In genomic region chr9:101705135-101705661, GRCh38 we compare ENCODE assay signal across 9 cellular contexts. TPM values are rescaled to one million over a fixed set of nuclear protein-coding genes. Genes with fewer than 3 reads are reported as not detected.
DNase-seq lines count a peak whose midpoint lies in the region; ATAC-seq and TF ChIP-seq lines count a peak whose summit lies in the region.
"Had no signal": no experiment of that assay in that cellular context is flagged by ENCODE, and none has a peak within 500 bp of the region (broad histone marks: within the 10 kb centered on the region; RNA-seq: fewer than 3 reads in every experiment).

No MANE protein-coding gene starts in this region.

- POLR2A ChIA-PET in activated CD8-positive, alpha-beta T cell treated with anti-CD3 and anti-CD28 coated beads for 36 hours (lab: Charles Lee) = no interaction called here

- H3K27ac Mint-ChIP-seq in Calu3 (ENCODE audit: unreplicated experiment) = peak overlapping the region; percentile 58
- H3K27ac Mint-ChIP-seq in activated CD8-positive, alpha-beta T cell treated with anti-CD3 and anti-CD28 coated beads for 36 hours = no peak overlapping the region

- H3K27ac ChIP-seq in cardiac muscle cell = no peak overlapping the region

- H3K27me3 Mint-ChIP-seq in Calu3 (ENCODE audit: unreplicated experiment) = no peaks in the 10 kb centered on the region
- peaks cover 15% of the 10 kb centered on the region for H3K27me3 Mint-ChIP-seq in activated CD8-positive, alpha-beta T cell treated with anti-CD3 and anti-CD28 coated beads for 36 hours

- peaks cover 9% of the 10 kb centered on the region for H3K36me3 Mint-ChIP-seq in Calu3 (ENCODE audit: insufficient read depth, unreplicated experiment)
- H3K36me3 Mint-ChIP-seq in activated CD8-positive, alpha-beta T cell treated with anti-CD3 and anti-CD28 coated beads for 36 hours (ENCODE audit: low read depth) = no peaks in the 10 kb centered on the region

- H3K4me3 ChIP-seq in Jurkat, Clone E6-1 (ENCODE audit: low read length) = peak overlapping the region; percentile 24
- no peak overlapping the region for H3K4me3 ChIP-seq in cardiac muscle cell

- intact Hi-C loops in Calu3 (cut with micrococcal nuclease; ENCODE audit: unreplicated experiment) (loop anchor here (5.0 kb wide), 1 partner anchor 103 kb away; no protein-coding TSS in a partner anchor), sciatic nerve (cut with DNase I) (no loop called here)
- intact Hi-C loops in activated CD8-positive, alpha-beta T cell treated with anti-CD3 and anti-CD28 coated beads for 36 hours (cut with micrococcal nuclease) = no loop called here

- H3K4me1 ChIP-seq in cardiac muscle cell (ENCODE audit: low read depth) = no peaks in the 10 kb centered on the region

- H3K9me3 ChIP-seq in cardiac muscle cell (ENCODE audit: low read depth) = no peaks in the 10 kb centered on the region

- peak overlapping the region; percentile 73 for H3K4me3 Mint-ChIP-seq in Calu3 (ENCODE audit: low read depth, unreplicated experiment)
- peak overlapping the region; percentile 73 for H3K4me3 Mint-ChIP-seq in activated CD8-positive, alpha-beta T cell treated with anti-CD3 and anti-CD28 coated beads for 36 hours

- no TSS peak for BruUV-seq in Calu3 (replicated peaks; lab: Mats Ljungman, UMichigan)

- no peaks in the 10 kb centered on the region for H3K9me3 Mint-ChIP-seq in Calu3 (ENCODE audit: low read depth, unreplicated experiment)
- no peaks in the 10 kb centered on the region for H3K9me3 Mint-ChIP-seq in activated CD8-positive, alpha-beta T cell treated with anti-CD3 and anti-CD28 coated beads for 36 hours

- TF ChIP-seq CTCF in Calu3 (IDR thresholded peaks at IDR 0.05; ENCODE audit: unreplicated experiment) = no peak
- peak; percentile 21 for TF ChIP-seq CTCF in activated CD8-positive, alpha-beta T cell treated with anti-CD3 and anti-CD28 coated beads for 36 hours (IDR thresholded peaks at IDR 0.05)
- peak; percentile 3 for TF ChIP-seq CTCF in cardiac muscle cell (IDR thresholded peaks at IDR 0.05; ENCODE audit: low read depth, low read length)

- no peaks in the 10 kb centered on the region for H3K36me3 ChIP-seq in cardiac muscle cell

- CTCF ChIA-PET in Calu3 (lab: Charles Lee) = no interaction called here
- CTCF ChIA-PET in activated CD8-positive, alpha-beta T cell treated with anti-CD3 and anti-CD28 coated beads for 36 hours (lab: Charles Lee) = interaction anchor here (0.9 to 1.0 kb wide), 2 partner anchors 11 to 23 kb away, joined by 3 to 4 read pairs; no protein-coding TSS in a partner anchor

- peak; percentile 54 for ATAC-seq in GM21526 (IDR thresholded peaks at IDR 0.05; ENCODE audit: low FRiP score, unreplicated experiment)
- ATAC-seq in activated CD8-positive, alpha-beta T cell treated with anti-CD3 and anti-CD28 coated beads for 36 hours = peak; percentile 88
- ATAC-seq in sciatic nerve = peak; percentile 71
- no peak for ATAC-seq in GM19455 (IDR thresholded peaks at IDR 0.05; ENCODE audit: unreplicated experiment)

- H3K27me3 ChIP-seq in cardiac muscle cell = peaks cover 11% of the 10 kb centered on the region

- H3K4me1 Mint-ChIP-seq in Calu3 (ENCODE audit: low read depth, unreplicated experiment) = peaks cover 13% of the 10 kb centered on the region
- peaks cover 11% of the 10 kb centered on the region for H3K4me1 Mint-ChIP-seq in activated CD8-positive, alpha-beta T cell treated with anti-CD3 and anti-CD28 coated beads for 36 hours (ENCODE audit: low read depth)

- peak; percentile 43 for DNase-seq in Calu3
- no peak for DNase-seq in Jurkat, Clone E6-1 (ENCODE audit: low read depth, low spot score)
- DNase-seq in activated CD8-positive, alpha-beta T cell treated with anti-CD3 and anti-CD28 coated beads for 36 hours = peak; percentile 53
- DNase-seq in cardiac muscle cell (ENCODE audit: low read depth in 1 of 2, low spot score in 1 of 2) = peak in 1 of 2 donors; percentile 10
- no peak for DNase-seq in sciatic nerve (ENCODE audit: low spot score)
- DNase-seq in AG08395 (ENCODE audit: low spot score) = no peak

RNA-seq across cellular contexts. Expression of gene GRIN3A, which starts 33.2 kb away (rescaled TPM):
- total RNA-seq in Calu3 (2022) (not detected in 2 replicates), cardiac muscle cell (not detected in 2 replicates), sciatic nerve (0.13 TPM)
- 0.11 TPM for polyA plus RNA-seq in Jurkat, Clone E6-1 (2012; ENCODE audit: insufficient read depth, insufficient read length)
- not detected for total RNA-seq in activated CD8-positive, alpha-beta T cell treated with anti-CD3 and anti-CD28 coated beads for 36 hours
- not detected in 2 replicates for polyA plus RNA-seq in cardiac muscle cell
- total RNA-seq: glomerular endothelial cell had no signal

Comparison
In these comparisons a context has a peak if more than half of its experiments do, and no peak if none do; other contexts are left out.
1. DNase-seq: peak in Calu3 (single experiment) and activated CD8-positive, alpha-beta T cell treated with anti-CD3 and anti-CD28 coated beads for 36 hours (single experiment); none in Jurkat, Clone E6-1 (single experiment), sciatic nerve (single experiment) and AG08395 (single experiment).